Comparison of ENCODE assay signal across 24 cellular contexts in the genomic region with DNA sequence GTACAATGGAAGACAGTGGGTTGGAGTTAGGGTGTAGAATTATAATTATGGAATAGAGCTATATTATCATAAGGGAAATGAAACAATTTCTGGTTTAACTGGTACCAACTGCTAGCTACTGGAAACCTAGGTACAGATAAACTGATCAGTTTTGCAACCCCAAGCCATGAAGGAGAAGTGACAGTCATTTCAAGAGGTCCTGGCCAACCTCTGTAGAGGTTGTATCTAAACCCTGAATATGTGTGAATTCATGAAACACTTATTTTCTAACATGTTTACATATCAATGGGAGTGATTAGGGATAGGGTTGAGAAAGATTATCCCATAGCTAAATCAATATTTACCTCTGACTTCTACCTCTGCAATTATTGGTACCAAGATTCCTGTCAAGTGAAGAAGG. TPM values are rescaled to one million over a fixed set of nuclear protein-coding genes. Genes with fewer than 3 reads are reported as not detected.
DNase-seq lines count a peak whose midpoint lies in the region; ATAC-seq and TF ChIP-seq lines count a peak whose summit lies in the region.
"Had no signal": no experiment of that assay in that cellular context is flagged by ENCODE, and none has a peak within 500 bp of the region (broad histone marks: within the 10 kb centered on the region; RNA-seq: fewer than 3 reads in every experiment).

No MANE protein-coding gene starts in this region.

- H2AFZ ChIP-seq in GM23248: no peak overlapping the region

- H3K9ac ChIP-seq in GM23248: no peak overlapping the region

- H3K36me3 ChIP-seq in lower lobe of right lung: peaks cover 5% of the 10 kb centered on the region
- peaks cover 7% of the 10 kb centered on the region; the same call in 1 of the 2 replicates for H3K36me3 ChIP-seq in GM23248 (ENCODE audit: low read depth)
- H3K36me3 ChIP-seq: prostate gland had no signal

- intact Hi-C loops in lower lobe of right lung (cut with DNase I): no loop called here

- peaks cover 49% of the 10 kb centered on the region for H3K36me3 Mint-ChIP-seq in stimulated activated memory B cell treated with anti-CD40 and anti-IgM and Interleukin-4, amounts not matched to agents 10 μg/mL and 1 μg/mL and 100 μg/mL, for 72 hours

- H3K9me3 Mint-ChIP-seq in stimulated activated memory B cell treated with anti-CD40 and anti-IgM and Interleukin-4, amounts not matched to agents 10 μg/mL and 1 μg/mL and 100 μg/mL, for 72 hours: peaks cover 8% of the 10 kb centered on the region
- H3K9me3 Mint-ChIP-seq: activated naive CD4-positive, alpha-beta T cell treated with anti-CD3 and anti-CD28 coated beads, Interleukin-2, amount 50 U/mL, for 24 hours had no signal

- ATAC-seq in GM18861 (IDR thresholded peaks at IDR 0.05; ENCODE audit: unreplicated experiment) (peak; percentile 54), GM21786 (IDR thresholded peaks at IDR 0.05; ENCODE audit: unreplicated experiment) (peak; percentile 39), HG03469 (IDR thresholded peaks at IDR 0.05; ENCODE audit: unreplicated experiment) (peak; percentile 45), lower lobe of right lung (no peak)
- ATAC-seq in stimulated activated memory B cell treated with anti-CD40 and anti-IgM and Interleukin-4, amounts not matched to agents 10 μg/mL and 1 μg/mL and 100 μg/mL, for 72 hours: peak; percentile 60
- ATAC-seq: HepG2, T-helper 17 cell had no signal

- no peaks in the 10 kb centered on the region for H3K27me3 ChIP-seq in lower lobe of right lung (ENCODE audit: low read depth)
- no peaks in the 10 kb centered on the region for H3K27me3 ChIP-seq in GM23248 (replicated peaks; ENCODE audit: insufficient read depth)
- H3K27me3 ChIP-seq: cardiac muscle cell had no signal

- H3K27ac Mint-ChIP-seq in stimulated activated memory B cell treated with anti-CD40 and anti-IgM and Interleukin-4, amounts not matched to agents 10 μg/mL and 1 μg/mL and 100 μg/mL, for 72 hours: no peak overlapping the region
- H3K27ac Mint-ChIP-seq: activated CD4-positive, alpha-beta T cell treated with anti-CD3 and anti-CD28 coated beads, Interleukin-2, amount 10 ng/mL, durations not matched to agents 7 days and 5 days; activated naive CD4-positive, alpha-beta T cell treated with anti-CD3 and anti-CD28 coated beads, Interleukin-2, amount 50 U/mL, for 24 hours; activated T-helper 1 cell treated with anti-CD3 and anti-CD28 coated beads, Interleukin-12 subunit alpha, Interleukin-12 subunit beta, Interleukin-2, Interleukin-4 antibody, amounts not matched to agents 30 ng/mL and 10 ng/mL and 1 ng/mL, durations not matched to agents 14 hours and 24 hours and 36 hours; dendritic cell treated with granulocyte-macrophage colony-stimulating factor and Interleukin-4, amounts not matched to agents 40 ng/mL and 50 ng/mL, for 4 days; T-helper 17 cell had no signal

- no peak overlapping the region for H3K4me2 ChIP-seq in GM23248 (ENCODE audit: unreplicated experiment)

- H3F3A ChIP-seq in GM23248 (ENCODE audit: insufficient read depth): no peaks in the 10 kb centered on the region

- H3K4me1 ChIP-seq in lower lobe of right lung: no peaks in the 10 kb centered on the region
- H3K4me1 ChIP-seq in GM23248 (ENCODE audit: insufficient read depth): no peaks in the 10 kb centered on the region
- H3K4me1 ChIP-seq: prostate gland had no signal

- DNase-seq in lower lobe of right lung (no peak), EL (no peak), GM23248 (no peak)
- DNase-seq: activated CD4-positive, alpha-beta T cell treated with anti-CD3 and anti-CD28 coated beads, Interleukin-2, amount 10 ng/mL, durations not matched to agents 7 days and 5 days; anterior cingulate cortex; CD4-positive, CD25-positive, alpha-beta regulatory T cell; GOT3; NCI-H1105; NCI-H2081; RPMI8226; T-helper 17 cell had no signal

- no peak overlapping the region for H3K4me3 Mint-ChIP-seq in stimulated activated memory B cell treated with anti-CD40 and anti-IgM and Interleukin-4, amounts not matched to agents 10 μg/mL and 1 μg/mL and 100 μg/mL, for 72 hours
- H3K4me3 Mint-ChIP-seq: activated CD4-positive, alpha-beta T cell treated with anti-CD3 and anti-CD28 coated beads, Interleukin-2, amount 10 ng/mL, durations not matched to agents 7 days and 5 days; activated naive CD4-positive, alpha-beta T cell treated with anti-CD3 and anti-CD28 coated beads, Interleukin-2, amount 50 U/mL, for 24 hours; activated T-helper 1 cell treated with anti-CD3 and anti-CD28 coated beads, Interleukin-12 subunit alpha, Interleukin-12 subunit beta, Interleukin-2, Interleukin-4 antibody, amounts not matched to agents 30 ng/mL and 10 ng/mL and 1 ng/mL, durations not matched to agents 14 hours and 24 hours and 36 hours; CD4-positive, CD25-positive, alpha-beta regulatory T cell; dendritic cell treated with granulocyte-macrophage colony-stimulating factor and Interleukin-4, amounts not matched to agents 40 ng/mL and 50 ng/mL, for 4 days; T-helper 17 cell had no signal

- H3K4me3 ChIP-seq in lower lobe of right lung: no peak overlapping the region
- no peak overlapping the region for H3K4me3 ChIP-seq in GM23248
- H3K4me3 ChIP-seq: cardiac muscle cell, prostate gland had no signal

- H3K4me1 Mint-ChIP-seq in stimulated activated memory B cell treated with anti-CD40 and anti-IgM and Interleukin-4, amounts not matched to agents 10 μg/mL and 1 μg/mL and 100 μg/mL, for 72 hours: peaks cover 21% of the 10 kb centered on the region
- H3K4me1 Mint-ChIP-seq: activated CD4-positive, alpha-beta T cell treated with anti-CD3 and anti-CD28 coated beads, Interleukin-2, amount 10 ng/mL, durations not matched to agents 7 days and 5 days; activated naive CD4-positive, alpha-beta T cell treated with anti-CD3 and anti-CD28 coated beads, Interleukin-2, amount 50 U/mL, for 24 hours; T-helper 17 cell had no signal

- in situ Hi-C loops in GM23248 (cut with MboI): no loop called here

- no peaks in the 10 kb centered on the region for H3K9me2 ChIP-seq in GM23248 (ENCODE audit: insufficient read depth)

- no peaks in the 10 kb centered on the region for H4K20me1 ChIP-seq in GM23248 (ENCODE audit: insufficient read depth)

- H3K9me3 ChIP-seq in lower lobe of right lung (no peaks in the 10 kb centered on the region), GM23248 (ENCODE audit: low read depth) (no peaks in the 10 kb centered on the region)
- H3K9me3 ChIP-seq: prostate gland had no signal

- H3K27ac ChIP-seq in lower lobe of right lung (no peak overlapping the region), GM23248 (no peak overlapping the region)
- H3K27ac ChIP-seq: cardiac muscle cell, HL-60, prostate gland, VCaP had no signal

- no peaks in the 10 kb centered on the region for H3K27me3 Mint-ChIP-seq in stimulated activated memory B cell treated with anti-CD40 and anti-IgM and Interleukin-4, amounts not matched to agents 10 μg/mL and 1 μg/mL and 100 μg/mL, for 72 hours
- H3K27me3 Mint-ChIP-seq: activated CD4-positive, alpha-beta T cell treated with anti-CD3 and anti-CD28 coated beads, Interleukin-2, amount 10 ng/mL, durations not matched to agents 7 days and 5 days; activated naive CD4-positive, alpha-beta T cell treated with anti-CD3 and anti-CD28 coated beads, Interleukin-2, amount 50 U/mL, for 24 hours; CD4-positive, CD25-positive, alpha-beta regulatory T cell; dendritic cell treated with granulocyte-macrophage colony-stimulating factor and Interleukin-4, amounts not matched to agents 40 ng/mL and 50 ng/mL, for 4 days; T-helper 17 cell had no signal

- H3K79me2 ChIP-seq in GM23248 (ENCODE audit: insufficient read depth): no peaks in the 10 kb centered on the region

- TF ChIP-seq CTCF in lower lobe of right lung (IDR thresholded peaks at IDR 0.05): no peak

RNA-seq across cellular contexts. Expression of gene CC2D2B, which starts 29.9 kb away (rescaled TPM):
- 1.6 TPM for total RNA-seq in lower lobe of right lung
- not detected in 2 replicates for total RNA-seq in GM23248 (2014; rRNA removed; shearing (Covaris generic))
- 0.38 and 0.39 TPM in 2 replicates for polyA plus RNA-seq in GM23248 (2016; fragmentation: Nextera tagmentation; extraction: Ambion mirVana)
- total RNA-seq: activated CD4-positive, alpha-beta T cell treated with anti-CD3 and anti-CD28 coated beads, Interleukin-2, amount 10 ng/mL, durations not matched to agents 7 days and 5 days; NCI-H460 had no signal
- polyA plus RNA-seq: HepG2 had no signal

Comparison
In these comparisons a context has a peak if more than half of its experiments do, and no peak if none do; other contexts are left out.
1. ATAC-seq: peak in GM18861 (single experiment), GM21786 (single experiment), HG03469 (single experiment) and stimulated activated memory B cell treated with anti-CD40 and anti-IgM and Interleukin-4, amounts not matched to agents 10 μg/mL and 1 μg/mL and 100 μg/mL, for 72 hours (single experiment); none in lower lobe of right lung (0 of 2).